In genomic region chr7:23181684-23182553, GRCh38 we compare ENCODE assay signal across 8 cellular contexts.
DNase-seq lines count a peak whose midpoint lies in the region; ATAC-seq and TF ChIP-seq lines count a peak whose summit lies in the region.

TSS of gene NUP42 (plus strand) at chr7:23182048. CDS start at chr7:23182086, 38 bp downstream.

- H3K27ac Mint-ChIP-seq in central memory CD8-positive, alpha-beta T cell (ENCODE audit: low read depth), result peak within 1 kb of the TSS; percentile 98

- peaks cover 30% of the 10 kb centered on the region for H3K36me3 Mint-ChIP-seq in central memory CD8-positive, alpha-beta T cell (ENCODE audit: insufficient read depth)

- no peak for TF ChIP-seq CTCF in AG09309 (IDR thresholded peaks at IDR 0.05; ENCODE audit: control insufficient read depth, insufficient read depth, low read depth, low read length, missing control alignments)

- H3K4me1 Mint-ChIP-seq in central memory CD8-positive, alpha-beta T cell, result peaks cover 24% of the 10 kb centered on the region

- peak within 1 kb of the TSS; percentile 63 for H3K4me3 ChIP-seq in AG09309 (ENCODE audit: control insufficient read depth, low read depth, low read length)

- no peaks in the 10 kb centered on the region for H3K9me3 Mint-ChIP-seq in central memory CD8-positive, alpha-beta T cell

- no peaks in the 10 kb centered on the region for H3K27me3 Mint-ChIP-seq in central memory CD8-positive, alpha-beta T cell

- peak within 1 kb of the TSS; percentile 88 for H3K4me3 Mint-ChIP-seq in central memory CD8-positive, alpha-beta T cell

- ATAC-seq in GM19025 (IDR thresholded peaks at IDR 0.05; ENCODE audit: low read depth, unreplicated experiment) (peak; percentile 96), HG03342 (IDR thresholded peaks at IDR 0.05; ENCODE audit: unreplicated experiment) (peak; percentile 94)
- peak; percentile 97 for ATAC-seq in central memory CD8-positive, alpha-beta T cell (replicated peaks; ENCODE audit: extremely low read depth, poor library complexity, severe bottlenecking)

- DNase-seq in AG09309 (ENCODE audit: low read depth), result peak; percentile 95
- peak; percentile 97 to 99 for DNase-seq in NCI-H446 (lab: John Stamatoyannopoulos, UW)
- peak; percentile 89 for DNase-seq in activated CD4-positive, CD25-positive, alpha-beta regulatory T cell treated with anti-CD3 and anti-CD28 coated beads, Interleukin-2, amount 50 U/mL, for 16 hours (ENCODE audit: low read depth, low spot score)
- peak; percentile 91 to 93 for DNase-seq in central memory CD8-positive, alpha-beta T cell (ENCODE audit: low spot score in 2 of 2)
- DNase-seq in iris pigment epithelial cell (ENCODE audit: low read depth), result peak; percentile 100
- peak; percentile 95 for DNase-seq in stimulated activated CD4-positive, alpha-beta T cell treated with anti-CD3 and anti-CD28 coated beads, Interleukin-12 subunit alpha, Interleukin-12 subunit beta, amount 100 ng/mL, for 24 hours (ENCODE audit: low read depth in 2 of 2)

Comparison
In these comparisons a context has a peak if more than half of its experiments do, and no peak if none do; other contexts are left out.
1. Peak in every context shown above with its lines: DNase-seq, ATAC-seq and H3K4me3 ChIP-seq.